In genomic region chr9:113622038-113622437, GRCh38 we compare ENCODE assay signal across 12 cellular contexts.
DNase-seq lines count a peak whose midpoint lies in the region; ATAC-seq and TF ChIP-seq lines count a peak whose summit lies in the region.
"Had no signal": no experiment of that assay in that cellular context is flagged by ENCODE, and none has a peak within 500 bp of the region (broad histone marks: within the 10 kb centered on the region; RNA-seq: fewer than 3 reads in every experiment).

No MANE protein-coding gene starts in this region.

- peaks cover 8% of the 10 kb centered on the region for H3K27me3 Mint-ChIP-seq in activated T-cell treated with anti-CD3 and anti-CD28 coated beads, Interleukin-2, amount 50 U/mL, for 24 hours

- no peaks in the 10 kb centered on the region for H3K9me3 Mint-ChIP-seq in activated T-cell treated with anti-CD3 and anti-CD28 coated beads, Interleukin-2, amount 50 U/mL, for 24 hours

- H3K27me3 ChIP-seq in adipocyte (replicated peaks; ENCODE audit: control insufficient read depth, insufficient read depth, low read length) (no peaks in the 10 kb centered on the region), lower lobe of right lung (ENCODE audit: low read depth) (no peaks in the 10 kb centered on the region), thoracic aorta (replicated peaks; ENCODE audit: insufficient read depth) (no peaks in the 10 kb centered on the region)
- H3K27me3 ChIP-seq: BLaER1 treated with 17β-estradiol and CSF1 and Interleukin-3, amounts not matched to agents 10 nM and 100 nM had no signal

- DNase-seq in activated T-cell treated with anti-CD3 and anti-CD28 coated beads, Interleukin-2, amount 50 U/mL, for 24 hours: no peak
- DNase-seq in activated T-cell treated with anti-CD3 and anti-CD28 coated beads for 4 hours (no peak), adipocyte (ENCODE audit: low read depth) (no peak), lower lobe of right lung (no peak), thoracic aorta (ENCODE audit: low spot score) (no peak), NAMALWA (ENCODE audit: low spot score) (no peak), kidney tubule cell (ENCODE audit: low spot score) (no peak)
- DNase-seq: cerebellar nuclear complex; NCI-H2081; stimulated activated CD4-positive, alpha-beta T cell treated with anti-CD3 and anti-CD28 coated beads, Interleukin-4, amount 100 ng/mL, for 1 hour had no signal

- peaks cover 62% of the 10 kb centered on the region for H3K4me1 ChIP-seq in adipocyte (ENCODE audit: control insufficient read depth, insufficient read depth, low read length)
- H3K4me1 ChIP-seq in lower lobe of right lung: peaks cover 20% of the 10 kb centered on the region
- H3K4me1 ChIP-seq in thoracic aorta (ENCODE audit: control insufficient read depth in 1 of 2, low read depth in 2 of 2): peaks cover 39 to 91% of the 10 kb centered on the region in 2 donors

- H3K4me3 ChIP-seq in adipocyte (ENCODE audit: low read length) (no peak overlapping the region), lower lobe of right lung (no peak overlapping the region), thoracic aorta (no peak overlapping the region)
- H3K4me3 ChIP-seq: BLaER1 treated with 17β-estradiol and CSF1 and Interleukin-3, amounts not matched to agents 10 nM and 100 nM had no signal

- H3K36me3 Mint-ChIP-seq in activated T-cell treated with anti-CD3 and anti-CD28 coated beads, Interleukin-2, amount 50 U/mL, for 24 hours (ENCODE audit: low read depth): no peaks in the 10 kb centered on the region

- peaks cover 65% of the 10 kb centered on the region for H3K4me1 Mint-ChIP-seq in activated T-cell treated with anti-CD3 and anti-CD28 coated beads, Interleukin-2, amount 50 U/mL, for 24 hours (ENCODE audit: low read depth)

- H3K27ac ChIP-seq in lower lobe of right lung (peak overlapping the region; percentile 83), thoracic aorta (peak overlapping the region; percentile 97 to 99)
- H3K27ac ChIP-seq: BLaER1 treated with 17β-estradiol and CSF1 and Interleukin-3, amounts not matched to agents 10 nM and 100 nM had no signal

- H3K4me3 Mint-ChIP-seq in activated T-cell treated with anti-CD3 and anti-CD28 coated beads, Interleukin-2, amount 50 U/mL, for 24 hours: no peak overlapping the region

- peak overlapping the region; percentile 99 for H3K27ac Mint-ChIP-seq in activated T-cell treated with anti-CD3 and anti-CD28 coated beads, Interleukin-2, amount 50 U/mL, for 24 hours

- H3K36me3 ChIP-seq in adipocyte (ENCODE audit: control insufficient read depth, insufficient read depth, low read length, severe bottlenecking) (no peaks in the 10 kb centered on the region), lower lobe of right lung (no peaks in the 10 kb centered on the region), thoracic aorta (no peaks in the 10 kb centered on the region)
- H3K36me3 ChIP-seq: BLaER1 treated with 17β-estradiol and CSF1 and Interleukin-3, amounts not matched to agents 10 nM and 100 nM had no signal

- no peak for TF ChIP-seq CTCF in lower lobe of right lung (IDR thresholded peaks at IDR 0.05)
- no peak for TF ChIP-seq CTCF in thoracic aorta (IDR thresholded peaks at IDR 0.05)

- intact Hi-C loops in lower lobe of right lung (cut with DNase I): no loop called here

- ATAC-seq in lower lobe of right lung (no peak), thoracic aorta (ENCODE audit: insufficient number of reproducible peaks, low FRiP score, low read depth) (no peak), GM18858 (IDR thresholded peaks at IDR 0.05; ENCODE audit: unreplicated experiment) (no peak)

- no peaks in the 10 kb centered on the region for H3K9me3 ChIP-seq in adipocyte (ENCODE audit: control insufficient read depth, low read length)
- no peaks in the 10 kb centered on the region for H3K9me3 ChIP-seq in lower lobe of right lung
- no peaks in the 10 kb centered on the region for H3K9me3 ChIP-seq in thoracic aorta

- H3K9ac ChIP-seq in adipocyte (ENCODE audit: low read length): peak overlapping the region; percentile 27
